17 cellular contexts compared by ENCODE assay signal in genomic region chr7:47847207-47847606, GRCh38.
"Had no signal": no experiment of that assay in that cellular context is flagged by ENCODE, and none has a peak within 500 bp of the region (broad histone marks: within the 10 kb centered on the region; RNA-seq: fewer than 3 reads in every experiment).

No MANE protein-coding gene starts in this region.

- DNase-seq: activated CD4-positive, alpha-beta T cell treated with anti-CD3 and anti-CD28 coated beads, Interleukin-2, amount 50 U/mL, for 1 hour; activated CD8-positive, alpha-beta memory T cell treated with anti-CD3 and anti-CD28 coated beads, Interleukin-2, amount 50 U/mL, for 4 hours; activated naive CD4-positive, alpha-beta T cell treated with anti-CD3 and anti-CD28 coated beads for 36 hours; activated T-cell treated with anti-CD3 and anti-CD28 coated beads, Interleukin-2, amount 50 U/mL, for 4 hours; body of pancreas; endodermal cell; foreskin melanocyte; immature natural killer cell; left cardiac atrium; retina; spleen; stimulated activated CD4-positive, alpha-beta T cell treated with anti-CD3 and anti-CD28 coated beads, Interleukin-4, amount 100 ng/mL, for 4 hours; T1000; testis; upper lobe of left lung had no signal

- ATAC-seq: activated T-cell treated with anti-CD3 and anti-CD28 coated beads, Interleukin-2, amount 50 U/mL, for 4 hours; body of pancreas; natural killer cell treated with Interleukin-12 subunit alpha and Interleukin-12 subunit beta and Interleukin-15 and Interleukin-18, amount 100 ng/mL, for 72 hours; stimulated activated memory B cell treated with anti-CD40 and anti-IgM and Interleukin-4, amounts not matched to agents 10 μg/mL and 1 μg/mL and 100 μg/mL, for 72 hours had no signal
